In genomic region chr16:57935904-57936303, GRCh38 we compare ENCODE assay signal across 22 cellular contexts. TPM values are rescaled to one million over a fixed set of nuclear protein-coding genes. Genes with fewer than 3 reads are reported as not detected.
"Had no signal": no experiment of that assay in that cellular context is flagged by ENCODE, and none has a peak within 500 bp of the region (broad histone marks: within the 10 kb centered on the region; RNA-seq: fewer than 3 reads in every experiment).

No MANE protein-coding gene starts in this region.

- H3K79me2 ChIP-seq: hepatocyte had no signal

- H3K36me3 ChIP-seq: lower lobe of right lung, tibial artery had no signal

- H3K4me2 ChIP-seq: hepatocyte had no signal

- H3K4me3 ChIP-seq: hepatocyte, lower lobe of right lung, mucosa of descending colon, tibial artery had no signal

- H3K27ac ChIP-seq: foreskin keratinocyte, hepatocyte, lower lobe of right lung, tibial artery had no signal

- H3K9me3 ChIP-seq: lower lobe of right lung, mucosa of descending colon, tibial artery had no signal

- H2AFZ ChIP-seq: hepatocyte had no signal

- ATAC-seq: activated CD8-positive, alpha-beta T cell treated with anti-CD3 and anti-CD28 coated beads, Interleukin-2, amount 10 ng/mL, durations not matched to agents 7 days and 5 days; activated naive CD8-positive, alpha-beta T cell treated with anti-CD3 and anti-CD28 coated beads, Interleukin-2, amount 50 U/mL, for 24 hours; foreskin keratinocyte; lower lobe of right lung; mucosa of descending colon had no signal

- H3K27me3 ChIP-seq: foreskin keratinocyte, hepatocyte had no signal

- DNase-seq: activated CD4-positive, alpha-beta T cell treated with anti-CD3 and anti-CD28 coated beads for 1 hour; activated CD4-positive, alpha-beta T cell treated with anti-CD3 and anti-CD28 coated beads, Interleukin-2, amount 50 U/mL, for 1 hour; activated CD8-positive, alpha-beta T cell treated with anti-CD3 and anti-CD28 coated beads, Interleukin-2, amount 10 ng/mL, durations not matched to agents 7 days and 5 days; activated gamma-delta T cell; activated naive CD4-positive, alpha-beta T cell treated with anti-CD3 and anti-CD28 coated beads, Interleukin-2, amount 50 U/mL, for 16 hours; activated naive CD8-positive, alpha-beta T cell treated with anti-CD3 and anti-CD28 coated beads, Interleukin-2, amount 50 U/mL, for 24 hours; central memory CD4-positive, alpha-beta T cell; dermis blood vessel endothelial cell; effector memory CD4-positive, alpha-beta T cell; foreskin keratinocyte; lower lobe of right lung; mesendoderm; mucosa of descending colon; retina; stimulated activated CD4-positive, alpha-beta T cell treated with anti-CD3 and anti-CD28 coated beads, Interleukin-4, amount 100 ng/mL, for 24 hours; T-helper 1 cell; tibial artery had no signal

RNA-seq across cellular contexts. Expression of gene CNGB1, which starts 35.0 kb away (rescaled TPM):
- total RNA-seq: activated CD8-positive, alpha-beta T cell treated with anti-CD3 and anti-CD28 coated beads, Interleukin-2, amount 10 ng/mL, durations not matched to agents 7 days and 5 days; activated T-helper 1 cell treated with anti-CD3 and anti-CD28 coated beads, Interleukin-12 subunit alpha, Interleukin-12 subunit beta, Interleukin-2, Interleukin-4 antibody, amounts not matched to agents 30 ng/mL and 10 ng/mL and 1 ng/mL, durations not matched to agents 14 hours and 24 hours and 36 hours; dermis blood vessel endothelial cell; glomerular endothelial cell; hepatocyte; omental fat pad; progenitor cell of endocrine pancreas had no signal
